Comparison of ENCODE assay signal across 18 cellular contexts in genomic region chr3:159174715-159175390, GRCh38.
DNase-seq lines count a peak whose midpoint lies in the region; ATAC-seq, FAIRE-seq and TF ChIP-seq lines count a peak whose summit lies in the region.
"Had no signal": no experiment of that assay in that cellular context is flagged by ENCODE, and none has a peak within 500 bp of the region (broad histone marks: within the 10 kb centered on the region; RNA-seq: fewer than 3 reads in every experiment).

No MANE protein-coding gene starts in this region.

- no peak for FAIRE-seq in astrocyte (lab: Jason Lieb, UNC)

- H3K79me2 ChIP-seq in astrocyte (ENCODE audit: insufficient read depth, low read length) = no peaks in the 10 kb centered on the region

- peaks cover 10% of the 10 kb centered on the region for H3K4me1 ChIP-seq in astrocyte (ENCODE audit: insufficient read depth, low read length)
- H3K4me1 ChIP-seq: gastroesophageal sphincter had no signal

- no peak overlapping the region for H3K4me2 ChIP-seq in astrocyte (ENCODE audit: low read length)

- no peaks in the 10 kb centered on the region for H3K27me3 ChIP-seq in astrocyte (ENCODE audit: insufficient read depth, low read length)
- H3K27me3 ChIP-seq: gastroesophageal sphincter had no signal

- no peaks in the 10 kb centered on the region for H3K36me3 ChIP-seq in astrocyte (ENCODE audit: insufficient read depth, low read length)
- H3K36me3 ChIP-seq: gastroesophageal sphincter had no signal

- peaks cover 19% of the 10 kb centered on the region for H3K4me1 Mint-ChIP-seq in astrocyte (ENCODE audit: low read depth, unreplicated experiment)
- H3K4me1 Mint-ChIP-seq: CD8-positive, alpha-beta memory T cell had no signal

- no peak overlapping the region for H2AFZ ChIP-seq in astrocyte (ENCODE audit: low read depth, low read length)

- H3K4me3 ChIP-seq in astrocyte (ENCODE audit: insufficient read depth, low read depth, low read length) = no peak overlapping the region
- H3K4me3 ChIP-seq: dorsolateral prefrontal cortex, gastroesophageal sphincter had no signal

- no peaks in the 10 kb centered on the region for H3K9me3 Mint-ChIP-seq in astrocyte (ENCODE audit: unreplicated experiment)
- H3K9me3 Mint-ChIP-seq: CD8-positive, alpha-beta memory T cell had no signal

- peak overlapping the region; percentile 91 for H3K27ac Mint-ChIP-seq in astrocyte (ENCODE audit: unreplicated experiment)
- H3K27ac Mint-ChIP-seq: CD8-positive, alpha-beta memory T cell had no signal

- no peak for TF ChIP-seq CTCF in astrocyte (IDR thresholded peaks at IDR 0.05; ENCODE audit: insufficient read depth, low read depth, low read length)

- no peak overlapping the region for H3K9ac ChIP-seq in astrocyte (ENCODE audit: low read length)

- H4K20me1 ChIP-seq in astrocyte (ENCODE audit: insufficient read depth, low read length) = no peaks in the 10 kb centered on the region

- no peak overlapping the region for H3K4me3 Mint-ChIP-seq in astrocyte (ENCODE audit: unreplicated experiment)
- H3K4me3 Mint-ChIP-seq: CD8-positive, alpha-beta memory T cell had no signal

- ATAC-seq in HG03520 (IDR thresholded peaks at IDR 0.05; ENCODE audit: unreplicated experiment) (no peak), HG03025 (IDR thresholded peaks at IDR 0.05; ENCODE audit: low FRiP score, unreplicated experiment) (no peak)
- ATAC-seq: gastroesophageal sphincter, left lobe of liver had no signal

- no peaks in the 10 kb centered on the region for H3K27me3 Mint-ChIP-seq in astrocyte (ENCODE audit: low read depth, unreplicated experiment)

- DNase-seq in DMS53 treated with DMSO at 0.1 percent for 48 hours (lab: John Stamatoyannopoulos, UW; ENCODE audit: unreplicated experiment) = peak; percentile 64
- DNase-seq in LHCN-M2 (ENCODE audit: low read depth) = peak; percentile 71
- peak; percentile 40 for DNase-seq in astrocyte (ENCODE audit: low read depth)
- DNase-seq in kidney tubule cell (ENCODE audit: low spot score) = peak; percentile 59
- no peak for DNase-seq in NCI-H2227 (lab: John Stamatoyannopoulos, UW; ENCODE audit: unreplicated experiment)
- DNase-seq: activated CD4-positive, alpha-beta T cell treated with anti-CD3 and anti-CD28 coated beads for 4 hours; caudate nucleus; CD8-positive, alpha-beta memory T cell; DND-41; dorsolateral prefrontal cortex; erythroblast; NCI-H1436; NCI-H2227 treated with DMSO at 0.1 percent for 48 hours; retina had no signal

- no peak overlapping the region for H3K27ac ChIP-seq in astrocyte (ENCODE audit: low read depth, low read length)
- H3K27ac ChIP-seq: dorsolateral prefrontal cortex, gastroesophageal sphincter had no signal

- H3K9me3 ChIP-seq in astrocyte (ENCODE audit: insufficient read depth, low read depth, low read length) = no peaks in the 10 kb centered on the region
- H3K9me3 ChIP-seq: gastroesophageal sphincter had no signal

- H3K36me3 Mint-ChIP-seq in astrocyte (ENCODE audit: low read depth, unreplicated experiment) = no peaks in the 10 kb centered on the region
- H3K36me3 Mint-ChIP-seq: CD8-positive, alpha-beta memory T cell had no signal
